8 cellular contexts compared by ENCODE assay signal in genomic region chr5:141524604-141525597, GRCh38. TPM values are rescaled to one million over a fixed set of nuclear protein-coding genes. Genes with fewer than 3 reads are reported as not detected.
DNase-seq lines count a peak whose midpoint lies in the region; TF ChIP-seq lines count a peak whose summit lies in the region.

No MANE protein-coding gene starts in this region.

- no peaks in the 10 kb centered on the region for H3K9me3 Mint-ChIP-seq in nephron progenitor cell

- H3K4me1 Mint-ChIP-seq in nephron progenitor cell = peaks cover 61% of the 10 kb centered on the region

- H3K9me3 ChIP-seq in GM23248 (ENCODE audit: low read depth) = no peaks in the 10 kb centered on the region
- no peaks in the 10 kb centered on the region for H3K9me3 ChIP-seq in tibial artery

- H3K27me3 ChIP-seq in GM23248 (replicated peaks; ENCODE audit: insufficient read depth) = no peaks in the 10 kb centered on the region
- H3K27me3 ChIP-seq in tibial artery = no peaks in the 10 kb centered on the region

- peaks cover 81% of the 10 kb centered on the region for H3K36me3 Mint-ChIP-seq in nephron progenitor cell (ENCODE audit: low read depth)

- peak overlapping the region; percentile 75 for H3K9ac ChIP-seq in GM23248

- peaks cover 84% of the 10 kb centered on the region for H3F3A ChIP-seq in GM23248 (ENCODE audit: insufficient read depth)

- H3K36me3 ChIP-seq in GM23248 (ENCODE audit: low read depth) = 0 out of 2 replicates have a peak, but pooled peaks cover 4% of the 10 kb centered on the region
- peaks cover 28 to 42% (median 38%) of the 10 kb centered on the region in 3 donors for H3K36me3 ChIP-seq in tibial artery

- H3K79me2 ChIP-seq in GM23248 (ENCODE audit: insufficient read depth) = 0 out of 2 replicates have a peak, but pooled peaks cover 7% of the 10 kb centered on the region

- H3K4me3 ChIP-seq in GM23248 = peak overlapping the region; percentile 58
- H3K4me3 ChIP-seq in Jurkat, Clone E6-1 (ENCODE audit: low read length) = no peak overlapping the region
- H3K4me3 ChIP-seq in fibroblast of villous mesenchyme (ENCODE audit: low read depth, low read length) = no peak overlapping the region
- no peak overlapping the region for H3K4me3 ChIP-seq in tibial artery

- H3K4me1 ChIP-seq in GM23248 (ENCODE audit: insufficient read depth) (peaks cover 73% of the 10 kb centered on the region), tibial artery (peaks cover 0 to 56% (median 9%) of the 10 kb centered on the region in 4 donors)

- TF ChIP-seq CTCF in fibroblast of villous mesenchyme (IDR thresholded peaks at IDR 0.05; ENCODE audit: insufficient read depth, low read depth, low read length) (peak; percentile 100), nephron progenitor cell (IDR thresholded peaks at IDR 0.05) (peak; percentile 98), tibial artery (IDR thresholded peaks at IDR 0.05) (peak; percentile 99 to 100)

- H2AFZ ChIP-seq in GM23248 = peak overlapping the region; percentile 57

- no peaks in the 10 kb centered on the region for H4K20me1 ChIP-seq in GM23248 (ENCODE audit: insufficient read depth)

- peak overlapping the region; percentile 96 for H3K4me2 ChIP-seq in GM23248 (ENCODE audit: unreplicated experiment)

- no peaks in the 10 kb centered on the region for H3K9me2 ChIP-seq in GM23248 (ENCODE audit: insufficient read depth)

- peak overlapping the region; percentile 98 for H3K27ac Mint-ChIP-seq in nephron progenitor cell

- intact Hi-C loops in tibial artery (cut with DNase I; ENCODE audit: low total_unique reads) = loop anchor here (2.0 kb wide), 1 partner anchor 50 kb away; the partner anchor contains the start of gene PCDHGC3

- DNase-seq in EL (peak; percentile 93), GM23248 (peak; percentile 100), activated gamma-delta T cell (lab: John Stamatoyannopoulos, UW) (peak; percentile 15), fibroblast of villous mesenchyme (ENCODE audit: low read depth) (peak; percentile 99), nephron progenitor cell (peak; percentile 89), tibial artery (peak; percentile 85 to 93)
- peak; percentile 12 for DNase-seq in Jurkat, Clone E6-1 (ENCODE audit: low read depth, low spot score)

- peak overlapping the region; percentile 73 for H3K4me3 Mint-ChIP-seq in nephron progenitor cell

- in situ Hi-C loops in GM23248 (cut with MboI) = no loop called here

- H3K27ac ChIP-seq in GM23248 (peak overlapping the region; percentile 92), tibial artery (peak overlapping the region; percentile 59 to 61)

- H3K27me3 Mint-ChIP-seq in nephron progenitor cell (ENCODE audit: low read depth, poor library complexity) = peaks cover 6% of the 10 kb centered on the region

- 1 to 2% methylated on average over 12 of the region's 12 CpGs for WGBS in GM23248 (ENCODE audit: low coverage in 1 of 2, low lambda C conversion rate in 2 of 2, missing lambda C conversion rate in 2 of 2), 2 experiments

TF ChIP-seq in PFSK-1, 5 proteins besides CTCF, POLR2A, EP300 and RAD21:
- TF ChIP-seq TAF1 (IDR thresholded peaks at IDR 0.05; ENCODE audit: borderline replicate concordance, insufficient read depth, low read length) (peak; percentile 39; the same call in 1 of the 2 replicates), POLR2AphosphoS5 (IDR thresholded peaks at IDR 0.05; ENCODE audit: low read depth, low read length) (peak; percentile 24; the same call in 1 of the 2 replicates), REST (IDR thresholded peaks at IDR 0.05; ENCODE audit: insufficient read depth in 1 of 2, low read depth in 2 of 2, low read length in 2 of 2) (0 out of 4 replicates have a peak, but pooled peaks of 1 of the 2 experiments have one; percentile 13), SIN3A (IDR thresholded peaks at IDR 0.05; ENCODE audit: borderline replicate concordance, insufficient read depth, low read length) (peak; percentile 50; the same call in 1 of the 2 replicates), FOXP2 (optimal IDR thresholded peaks at IDR 0.05; ENCODE audit: borderline replicate concordance, extremely low read depth, extremely low read length, insufficient read depth) (peak; percentile 95)

RNA-seq across cellular contexts. Expression of gene PCDHGC5, which starts 36.0 kb away (rescaled TPM):
- 2.2 and 3.2 TPM in 2 replicates for total RNA-seq in GM23248 (2014; rRNA removed; shearing (Covaris generic))
- polyA plus RNA-seq in GM23248 (2016; fragmentation: Nextera tagmentation; extraction: Ambion mirVana) = 1.8 and 2.5 TPM in 2 replicates
- polyA plus RNA-seq in Jurkat, Clone E6-1 (2012; ENCODE audit: insufficient read depth, insufficient read length) = not detected
- polyA plus RNA-seq in PFSK-1 (2012; ENCODE audit: insufficient read length, low read depth) = 0.89 TPM
- 2.6 TPM in 2 replicates for total RNA-seq in fibroblast of villous mesenchyme

RNA-seq across cellular contexts. Expression of gene PCDHGC4, which starts 40.1 kb away (rescaled TPM):
- 0.38 and 0.54 TPM in 2 replicates for total RNA-seq in GM23248 (2014; rRNA removed; shearing (Covaris generic))
- 0.11 and 0.16 TPM in 2 replicates for polyA plus RNA-seq in GM23248 (2016; fragmentation: Nextera tagmentation; extraction: Ambion mirVana)
- not detected for polyA plus RNA-seq in Jurkat, Clone E6-1 (2012; ENCODE audit: insufficient read depth, insufficient read length)
- 0.51 TPM for polyA plus RNA-seq in PFSK-1 (2012; ENCODE audit: insufficient read length, low read depth)
- total RNA-seq in fibroblast of villous mesenchyme = 2.6 and 2.9 TPM in 2 replicates

RNA-seq across cellular contexts. Expression of gene PCDHGC3, which starts 49.1 kb away (rescaled TPM):
- total RNA-seq in GM23248 (2014; rRNA removed; shearing (Covaris generic)) = 44.6 and 53.1 TPM in 2 replicates
- 74.4 and 77.4 TPM in 2 replicates for polyA plus RNA-seq in GM23248 (2016; fragmentation: Nextera tagmentation; extraction: Ambion mirVana)
- polyA plus RNA-seq in Jurkat, Clone E6-1 (2012; ENCODE audit: insufficient read depth, insufficient read length) = not detected
- 81.2 TPM for polyA plus RNA-seq in PFSK-1 (2012; ENCODE audit: insufficient read length, low read depth)
- total RNA-seq in fibroblast of villous mesenchyme = 35.4 and 36.3 TPM in 2 replicates

Comparison
In these comparisons a context has a peak if more than half of its experiments do, and no peak if none do; other contexts are left out.
1. DNase-seq: peak in every context shown above with its lines; median percentile 100 in GM23248; 99 in fibroblast of villous mesenchyme; 93 in EL; 89 in nephron progenitor cell; 89 in tibial artery; 15 in activated gamma-delta T cell; 12 in Jurkat, Clone E6-1.